Comparison of ENCODE assay signal across 11 cellular contexts in genomic region chr11:14539867-14540475, GRCh38. TPM values are rescaled to one million over a fixed set of nuclear protein-coding genes. Genes with fewer than 3 reads are reported as not detected.
DNase-seq lines count a peak whose midpoint lies in the region; ATAC-seq, FAIRE-seq and TF ChIP-seq lines count a peak whose summit lies in the region.
"Had no signal": no experiment of that assay in that cellular context is flagged by ENCODE, and none has a peak within 500 bp of the region (broad histone marks: within the 10 kb centered on the region; RNA-seq: fewer than 3 reads in every experiment).

No MANE protein-coding gene starts in this region.

- TF ChIP-seq CTCF in kidney (IDR thresholded peaks at IDR 0.05; ENCODE audit: borderline replicate concordance, extremely low read depth, insufficient read depth) = no peak

- peak overlapping the region; percentile 20 to 37 for H3K4me3 ChIP-seq in kidney (ENCODE audit: low read length in 2 of 2)
- peak overlapping the region in 1 of 2 donors; percentile 6 for H3K4me3 ChIP-seq in aorta (ENCODE audit: low read length in 2 of 2)
- H3K4me3 ChIP-seq: HAP-1, psoas muscle had no signal

- peaks cover 3 to 5% of the 10 kb centered on the region in 2 donors for H3K36me3 Mint-ChIP-seq in activated T-cell treated with anti-CD3 and anti-CD28 coated beads, Interleukin-2, amount 50 U/mL, for 72 hours (ENCODE audit: insufficient read depth in 2 of 2)
- H3K36me3 Mint-ChIP-seq in activated T-helper 2 cell treated with anti-CD3 and anti-CD28 coated beads, Interferon-gamma antibody, Interleukin-2, Interleukin-4, amounts not matched to agents 10 μg/mL and 5 μg/mL and 100 μg/mL, durations not matched to agents 14 hours and 24 hours and 36 hours (ENCODE audit: low read depth) = peaks cover 33% of the 10 kb centered on the region
- H3K36me3 Mint-ChIP-seq in effector memory CD8-positive, alpha-beta T cell (ENCODE audit: insufficient read depth) = no peaks in the 10 kb centered on the region

- H3K4me1 ChIP-seq in kidney (ENCODE audit: control insufficient read depth in 1 of 2, insufficient read depth in 1 of 2, low read depth in 1 of 2, low read length in 2 of 2) (peaks cover 0 to 3% of the 10 kb centered on the region in 2 donors), aorta (ENCODE audit: control insufficient read depth in 1 of 2, insufficient read depth in 2 of 2, low read length in 2 of 2) (peaks cover 0 to 3% of the 10 kb centered on the region in 2 donors)
- H3K4me1 ChIP-seq: psoas muscle had no signal

- WGBS in aorta, 2 donors = 11 to 13% methylated on average over 6 of the region's 6 CpGs

- H3K4me3 Mint-ChIP-seq in activated T-cell treated with anti-CD3 and anti-CD28 coated beads, Interleukin-2, amount 50 U/mL, for 72 hours = peak overlapping the region; percentile 25 to 62
- no peak overlapping the region for H3K4me3 Mint-ChIP-seq in activated T-helper 2 cell treated with anti-CD3 and anti-CD28 coated beads, Interferon-gamma antibody, Interleukin-2, Interleukin-4, amounts not matched to agents 10 μg/mL and 5 μg/mL and 100 μg/mL, durations not matched to agents 14 hours and 24 hours and 36 hours (ENCODE audit: low read depth)
- H3K4me3 Mint-ChIP-seq in effector memory CD8-positive, alpha-beta T cell = no peak overlapping the region

- no peaks in the 10 kb centered on the region for H3K9me3 ChIP-seq in kidney (ENCODE audit: control insufficient read depth in 1 of 2, low read length in 2 of 2)
- no peaks in the 10 kb centered on the region for H3K9me3 ChIP-seq in aorta (ENCODE audit: control insufficient read depth, low read length)
- H3K9me3 ChIP-seq: HAP-1, psoas muscle had no signal

- H3K27ac ChIP-seq in kidney (ENCODE audit: low read depth in 2 of 2, low read length in 2 of 2) = no peak overlapping the region
- H3K27ac ChIP-seq in aorta (ENCODE audit: low read depth in 1 of 2, low read length in 2 of 2) = peak overlapping the region; percentile 67 to 70
- H3K27ac ChIP-seq: psoas muscle had no signal

- H3K9me3 Mint-ChIP-seq in activated T-cell treated with anti-CD3 and anti-CD28 coated beads, Interleukin-2, amount 50 U/mL, for 72 hours = peaks cover 2 to 3% of the 10 kb centered on the region in 2 donors
- H3K9me3 Mint-ChIP-seq in activated T-helper 2 cell treated with anti-CD3 and anti-CD28 coated beads, Interferon-gamma antibody, Interleukin-2, Interleukin-4, amounts not matched to agents 10 μg/mL and 5 μg/mL and 100 μg/mL, durations not matched to agents 14 hours and 24 hours and 36 hours = peaks cover 4% of the 10 kb centered on the region
- H3K9me3 Mint-ChIP-seq in effector memory CD8-positive, alpha-beta T cell = no peaks in the 10 kb centered on the region

- no peak for FAIRE-seq in kidney (lab: Jason Lieb, UNC)

- H3K27me3 ChIP-seq in aorta (ENCODE audit: control insufficient read depth in 1 of 2, insufficient read depth in 2 of 2, low read length in 1 of 2) = no peaks in the 10 kb centered on the region

- no peak for DNase-seq in activated T-cell treated with anti-CD3 and anti-CD28 coated beads, Interleukin-2, amount 50 U/mL, for 72 hours
- DNase-seq in activated T-cell treated with anti-CD3 and anti-CD28 coated beads, Interleukin-2, amount 50 U/mL, for 48 hours = no peak
- DNase-seq in activated T-helper 2 cell treated with anti-CD3 and anti-CD28 coated beads, Interferon-gamma antibody, Interleukin-2, Interleukin-4, amounts not matched to agents 10 μg/mL and 5 μg/mL and 100 μg/mL, durations not matched to agents 14 hours and 24 hours and 36 hours (ENCODE audit: low spot score) = no peak
- DNase-seq in kidney (no peak), aorta (no peak)
- no peak for DNase-seq in effector memory CD8-positive, alpha-beta T cell
- DNase-seq in activated CD4-positive, CD25-positive, alpha-beta regulatory T cell (lab: John Stamatoyannopoulos, UW) = no peak
- DNase-seq: AML-193, psoas muscle had no signal

- ATAC-seq in activated T-cell treated with anti-CD3 and anti-CD28 coated beads, Interleukin-2, amount 50 U/mL, for 72 hours (replicated peaks in 1 of 2) = peak in 1 of 2 donors; percentile 12
- ATAC-seq in aorta (ENCODE audit: low FRiP score) (peak; percentile 31), GM18517 (IDR thresholded peaks at IDR 0.05; ENCODE audit: unreplicated experiment) (no peak)
- ATAC-seq in effector memory CD8-positive, alpha-beta T cell (replicated peaks) = no peak
- ATAC-seq: psoas muscle had no signal

- H3K36me3 ChIP-seq in kidney (ENCODE audit: control insufficient read depth in 1 of 2, insufficient read depth in 2 of 2, low read length in 2 of 2) (no peaks in the 10 kb centered on the region), aorta (ENCODE audit: control insufficient read depth in 1 of 2, insufficient read depth in 2 of 2, low read length in 1 of 2) (no peaks in the 10 kb centered on the region)
- H3K36me3 ChIP-seq: HAP-1 had no signal

- no peak overlapping the region for H3K9ac ChIP-seq in kidney (ENCODE audit: low read length in 2 of 2)

- H3K4me1 Mint-ChIP-seq in activated T-cell treated with anti-CD3 and anti-CD28 coated beads, Interleukin-2, amount 50 U/mL, for 72 hours (ENCODE audit: low read depth) = peaks cover 59% of the 10 kb centered on the region
- peaks cover 33% of the 10 kb centered on the region for H3K4me1 Mint-ChIP-seq in activated T-helper 2 cell treated with anti-CD3 and anti-CD28 coated beads, Interferon-gamma antibody, Interleukin-2, Interleukin-4, amounts not matched to agents 10 μg/mL and 5 μg/mL and 100 μg/mL, durations not matched to agents 14 hours and 24 hours and 36 hours (ENCODE audit: low read depth)
- H3K4me1 Mint-ChIP-seq in effector memory CD8-positive, alpha-beta T cell (ENCODE audit: low read depth in 2 of 2) = peaks cover 8% of the 10 kb centered on the region in 2 donors

- no peaks in the 10 kb centered on the region for H3K27me3 Mint-ChIP-seq in activated T-cell treated with anti-CD3 and anti-CD28 coated beads, Interleukin-2, amount 50 U/mL, for 72 hours (ENCODE audit: low read depth)
- H3K27me3 Mint-ChIP-seq in activated T-helper 2 cell treated with anti-CD3 and anti-CD28 coated beads, Interferon-gamma antibody, Interleukin-2, Interleukin-4, amounts not matched to agents 10 μg/mL and 5 μg/mL and 100 μg/mL, durations not matched to agents 14 hours and 24 hours and 36 hours (ENCODE audit: low read depth) = no peaks in the 10 kb centered on the region
- no peaks in the 10 kb centered on the region for H3K27me3 Mint-ChIP-seq in effector memory CD8-positive, alpha-beta T cell

- peak overlapping the region; percentile 4 for H3K27ac Mint-ChIP-seq in activated T-cell treated with anti-CD3 and anti-CD28 coated beads, Interleukin-2, amount 50 U/mL, for 72 hours
- H3K27ac Mint-ChIP-seq in activated T-helper 2 cell treated with anti-CD3 and anti-CD28 coated beads, Interferon-gamma antibody, Interleukin-2, Interleukin-4, amounts not matched to agents 10 μg/mL and 5 μg/mL and 100 μg/mL, durations not matched to agents 14 hours and 24 hours and 36 hours = peak overlapping the region; percentile 7
- peak overlapping the region in 1 of 2 donors; percentile 59 for H3K27ac Mint-ChIP-seq in effector memory CD8-positive, alpha-beta T cell

- intact Hi-C loops in activated T-helper 2 cell treated with anti-CD3 and anti-CD28 coated beads, Interferon-gamma antibody, Interleukin-2, Interleukin-4, amounts not matched to agents 10 μg/mL and 5 μg/mL and 100 μg/mL, durations not matched to agents 14 hours and 24 hours and 36 hours (cut with micrococcal nuclease) = no loop called here
- intact Hi-C loops in kidney (cut with DNase I) (no loop called here), aorta (cut with DNase I) (loop anchor here (2.0 to 5.0 kb wide), 6 partner anchors 19 to 367 kb away; partner anchors contain the start of genes PDE3B (in 2 of the 2), CYP2R1 (in 1 of the 2) and PSMA1 (in 1 of the 2))

RNA-seq across cellular contexts. Expression of gene PSMA1, which starts 19.8 kb away (rescaled TPM):
- total RNA-seq in activated T-cell treated with anti-CD3 and anti-CD28 coated beads, Interleukin-2, amount 50 U/mL, for 72 hours = 100 to 1,000 TPM; 248 to 268 TPM
- total RNA-seq in activated T-helper 2 cell treated with anti-CD3 and anti-CD28 coated beads, Interferon-gamma antibody, Interleukin-2, Interleukin-4, amounts not matched to agents 10 μg/mL and 5 μg/mL and 100 μg/mL, durations not matched to agents 14 hours and 24 hours and 36 hours = 319 and 329 TPM in 2 replicates
- total RNA-seq in kidney = 118 TPM
- polyA plus RNA-seq in kidney (ENCODE audit: insufficient read depth, low read depth, low replicate concordance) = 133 TPM
- total RNA-seq in aorta = 100 to 1,000 TPM; 117 to 122 TPM
- polyA plus RNA-seq in aorta = 100 to 1,000 TPM in 1 of 2 donors, 10 to 100 TPM in 1; 92.8 to 133 TPM

RNA-seq across cellular contexts. Expression of gene COPB1, which starts 40.4 kb away (rescaled TPM):
- total RNA-seq in activated T-cell treated with anti-CD3 and anti-CD28 coated beads, Interleukin-2, amount 50 U/mL, for 72 hours = 100 to 1,000 TPM; 136 to 144 TPM
- 103 and 105 TPM in 2 replicates for total RNA-seq in activated T-helper 2 cell treated with anti-CD3 and anti-CD28 coated beads, Interferon-gamma antibody, Interleukin-2, Interleukin-4, amounts not matched to agents 10 μg/mL and 5 μg/mL and 100 μg/mL, durations not matched to agents 14 hours and 24 hours and 36 hours
- 92.3 TPM for total RNA-seq in kidney
- polyA plus RNA-seq in kidney (ENCODE audit: insufficient read depth, low read depth, low replicate concordance) = 54.9 TPM
- 10 to 100 TPM; 90.6 to 92.8 TPM for total RNA-seq in aorta
- 10 to 100 TPM; 45.3 to 48.6 TPM for polyA plus RNA-seq in aorta

Comparison
In these comparisons a context has a peak if more than half of its experiments do, and no peak if none do; other contexts are left out.
1. H3K4me3 Mint-ChIP-seq: peak in activated T-cell treated with anti-CD3 and anti-CD28 coated beads, Interleukin-2, amount 50 U/mL, for 72 hours (2 of 2); none in activated T-helper 2 cell treated with anti-CD3 and anti-CD28 coated beads, Interferon-gamma antibody, Interleukin-2, Interleukin-4, amounts not matched to agents 10 μg/mL and 5 μg/mL and 100 μg/mL, durations not matched to agents 14 hours and 24 hours and 36 hours (single experiment) and effector memory CD8-positive, alpha-beta T cell (0 of 2).
2. H3K27ac ChIP-seq: peak in aorta (2 of 2); none in kidney (0 of 2).
3. intact Hi-C loops: an anchor here in aorta (2.0 to 5.0 kb wide); none called in activated T-helper 2 cell treated with anti-CD3 and anti-CD28 coated beads, Interferon-gamma antibody, Interleukin-2, Interleukin-4, amounts not matched to agents 10 μg/mL and 5 μg/mL and 100 μg/mL, durations not matched to agents 14 hours and 24 hours and 36 hours and kidney.